In the genomic region with DNA sequence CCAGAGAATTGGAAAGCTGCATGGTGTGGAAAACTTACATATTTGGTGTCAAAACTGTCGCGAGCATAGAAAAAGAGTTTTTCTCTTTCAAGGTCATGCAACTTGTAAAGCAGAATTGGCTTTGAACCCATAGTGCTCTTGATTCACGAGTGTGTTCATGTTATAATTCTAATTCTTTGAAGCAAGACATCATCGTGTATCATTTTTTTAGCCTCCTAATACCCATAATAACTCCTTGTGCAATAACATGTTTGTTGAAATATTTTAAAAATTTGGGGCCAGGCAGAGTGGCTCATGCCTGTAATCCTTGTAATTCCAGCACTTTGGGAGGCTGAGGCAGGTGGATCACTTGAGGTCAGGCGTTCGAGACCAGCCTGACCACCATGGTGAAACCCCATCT, we compare ENCODE assay signal across 33 cellular contexts. TPM values are rescaled to one million over a fixed set of nuclear protein-coding genes. Genes with fewer than 3 reads are reported as not detected.
"Had no signal": no experiment of that assay in that cellular context is flagged by ENCODE, and none has a peak within 500 bp of the region (broad histone marks: within the 10 kb centered on the region; RNA-seq: fewer than 3 reads in every experiment).

No MANE protein-coding gene starts in this region.

- H3K27me3 ChIP-seq: body of pancreas, gastrocnemius medialis had no signal

- H3K27ac ChIP-seq: body of pancreas, esophagus muscularis mucosa, foreskin keratinocyte, gastrocnemius medialis had no signal

- ATAC-seq: activated CD4-positive, alpha-beta T cell treated with anti-CD3 and anti-CD28 coated beads for 36 hours; activated CD8-positive, alpha-beta memory T cell treated with anti-CD3 and anti-CD28 coated beads, Interleukin-2, amount 10 ng/mL, durations not matched to agents 7 days and 5 days; activated CD8-positive, alpha-beta T cell treated with anti-CD3 and anti-CD28 coated beads, Interleukin-2, amount 10 ng/mL, durations not matched to agents 7 days and 5 days; activated naive CD8-positive, alpha-beta T cell treated with anti-CD3 and anti-CD28 coated beads, Interleukin-2, amount 50 U/mL, for 24 hours; body of pancreas; effector memory CD8-positive, alpha-beta T cell; foreskin keratinocyte; gastrocnemius medialis had no signal

- DNase-seq: activated CD4-positive, alpha-beta memory T cell treated with anti-CD3 and anti-CD28 coated beads for 36 hours; activated CD4-positive, alpha-beta T cell treated with anti-CD3 and anti-CD28 coated beads for 36 hours; activated CD4-positive, alpha-beta T cell treated with anti-CD3 and anti-CD28 coated beads, Interleukin-2, amount 10 ng/mL, durations not matched to agents 24 days and 14 days; activated CD4-positive, CD25-positive, alpha-beta regulatory T cell; activated CD4-positive, CD25-positive, alpha-beta regulatory T cell treated with anti-CD3 and anti-CD28 coated beads, Interleukin-2, amount 50 U/mL, for 72 hours; activated CD8-positive, alpha-beta memory T cell treated with anti-CD3 and anti-CD28 coated beads, Interleukin-2, amount 10 ng/mL, durations not matched to agents 7 days and 5 days; activated CD8-positive, alpha-beta memory T cell treated with anti-CD3 and anti-CD28 coated beads, Interleukin-2, amount 50 U/mL, for 4 hours; activated CD8-positive, alpha-beta T cell treated with anti-CD3 and anti-CD28 coated beads, Interleukin-2, amount 10 ng/mL, durations not matched to agents 7 days and 5 days; activated effector memory CD4-positive, alpha-beta T cell treated with anti-CD3 and anti-CD28 coated beads, Interleukin-2, amount 50 U/mL, for 16 hours; activated naive CD4-positive, alpha-beta T cell treated with anti-CD3 and anti-CD28 coated beads for 36 hours; activated naive CD8-positive, alpha-beta T cell treated with anti-CD3 and anti-CD28 coated beads for 36 hours; activated naive CD8-positive, alpha-beta T cell treated with anti-CD3 and anti-CD28 coated beads, Interleukin-2, amount 50 U/mL, for 24 hours; activated T-cell treated with anti-CD3 and anti-CD28 coated beads, Interleukin-2, amount 50 U/mL, for 1 hour; activated T-cell treated with anti-CD3 and anti-CD28 coated beads, Interleukin-2, amount 50 U/mL, for 48 hours; amniotic stem cell; anterior cingulate cortex; body of pancreas; caudate nucleus; cortex of kidney; dermis blood vessel endothelial cell; effector CD4-positive, alpha-beta T cell; effector memory CD8-positive, alpha-beta T cell; erythroblast; foreskin keratinocyte; gastrocnemius medialis; glutamatergic neuron; T-helper 2 cell had no signal

- H3K4me3 ChIP-seq: body of pancreas, esophagus muscularis mucosa, gastrocnemius medialis had no signal

- H3K4me1 ChIP-seq: body of pancreas, esophagus muscularis mucosa, foreskin keratinocyte, gastrocnemius medialis had no signal

- H3K36me3 ChIP-seq: esophagus muscularis mucosa, gastrocnemius medialis had no signal

RNA-seq across cellular contexts. Expression of a gene that starts 4.2 kb away (rescaled TPM):
- total RNA-seq: activated CD4-positive, alpha-beta memory T cell treated with anti-CD3 and anti-CD28 coated beads for 36 hours; activated CD4-positive, alpha-beta T cell treated with anti-CD3 and anti-CD28 coated beads for 36 hours; activated CD4-positive, alpha-beta T cell treated with anti-CD3 and anti-CD28 coated beads, Interleukin-2, amount 10 ng/mL, durations not matched to agents 24 days and 14 days; activated CD8-positive, alpha-beta memory T cell treated with anti-CD3 and anti-CD28 coated beads for 36 hours; activated CD8-positive, alpha-beta memory T cell treated with anti-CD3 and anti-CD28 coated beads, Interleukin-2, amount 10 ng/mL, durations not matched to agents 7 days and 5 days; activated CD8-positive, alpha-beta T cell treated with anti-CD3 and anti-CD28 coated beads, Interleukin-2, amount 10 ng/mL, durations not matched to agents 7 days and 5 days; activated naive CD4-positive, alpha-beta T cell treated with anti-CD3 and anti-CD28 coated beads for 36 hours; activated naive CD8-positive, alpha-beta T cell treated with anti-CD3 and anti-CD28 coated beads for 36 hours; activated T-helper 1 cell treated with anti-CD3 and anti-CD28 coated beads, Interleukin-12 subunit alpha, Interleukin-12 subunit beta, Interleukin-2, Interleukin-4 antibody, amounts not matched to agents 30 ng/mL and 10 ng/mL and 1 ng/mL, durations not matched to agents 14 hours and 24 hours and 36 hours; activated T-helper 2 cell treated with anti-CD3 and anti-CD28 coated beads, Interferon-gamma antibody, Interleukin-2, Interleukin-4, amounts not matched to agents 10 μg/mL and 5 μg/mL and 100 μg/mL, durations not matched to agents 14 hours and 24 hours and 36 hours; body of pancreas; chondrocyte; dermis blood vessel endothelial cell; foreskin keratinocyte; gastrocnemius medialis; T-helper 1 cell treated with Interleukin-12 subunit alpha and Interleukin-12 subunit beta and Interleukin-4 antibody, amounts not matched to agents 30 ng/mL and 1 ng/mL, for 36 hours had no signal
- polyA plus RNA-seq: foreskin keratinocyte had no signal

RNA-seq across cellular contexts. Expression of a gene that starts 37.4 kb away (rescaled TPM):
- total RNA-seq: activated CD4-positive, alpha-beta T cell treated with anti-CD3 and anti-CD28 coated beads, Interleukin-2, amount 10 ng/mL, durations not matched to agents 24 days and 14 days; activated CD8-positive, alpha-beta memory T cell treated with anti-CD3 and anti-CD28 coated beads for 36 hours; activated CD8-positive, alpha-beta memory T cell treated with anti-CD3 and anti-CD28 coated beads, Interleukin-2, amount 10 ng/mL, durations not matched to agents 7 days and 5 days; activated CD8-positive, alpha-beta T cell treated with anti-CD3 and anti-CD28 coated beads, Interleukin-2, amount 10 ng/mL, durations not matched to agents 7 days and 5 days; activated naive CD4-positive, alpha-beta T cell treated with anti-CD3 and anti-CD28 coated beads for 36 hours; activated naive CD8-positive, alpha-beta T cell treated with anti-CD3 and anti-CD28 coated beads for 36 hours; activated T-helper 1 cell treated with anti-CD3 and anti-CD28 coated beads, Interleukin-12 subunit alpha, Interleukin-12 subunit beta, Interleukin-2, Interleukin-4 antibody, amounts not matched to agents 30 ng/mL and 10 ng/mL and 1 ng/mL, durations not matched to agents 14 hours and 24 hours and 36 hours; body of pancreas; chondrocyte; dermis blood vessel endothelial cell; foreskin keratinocyte; gastrocnemius medialis; T-helper 1 cell treated with Interleukin-12 subunit alpha and Interleukin-12 subunit beta and Interleukin-4 antibody, amounts not matched to agents 30 ng/mL and 1 ng/mL, for 36 hours had no signal
- polyA plus RNA-seq: foreskin keratinocyte had no signal
